ENCODE assay signal across 34 cellular contexts in the genomic region with DNA sequence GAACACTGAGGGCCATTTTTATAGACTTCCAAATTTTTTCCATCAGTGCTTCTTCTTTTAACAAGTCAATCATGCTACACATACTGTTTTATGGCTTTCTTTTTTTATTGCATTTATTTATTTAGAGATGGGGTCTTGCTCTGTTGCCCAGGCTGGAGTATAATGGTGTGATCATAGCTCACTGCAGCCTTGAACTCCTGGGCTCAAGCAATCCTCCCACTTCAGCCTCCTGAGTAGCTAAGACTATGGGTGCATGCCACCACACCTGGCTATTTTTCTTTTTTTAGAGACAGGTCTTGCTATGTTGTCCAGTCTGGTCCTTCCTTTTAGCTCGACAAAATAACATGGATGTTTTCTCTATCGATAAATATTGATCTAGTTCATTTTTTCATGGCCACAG.
"Had no signal": no experiment of that assay in that cellular context is flagged by ENCODE, and none has a peak within 500 bp of the region (broad histone marks: within the 10 kb centered on the region; RNA-seq: fewer than 3 reads in every experiment).

No MANE protein-coding gene starts in this region.

- H3K36me3 ChIP-seq: MG63 had no signal

- DNase-seq: Karpas-422, Kasumi-1, MG63, MM.1S, MV-4-11, NCI-H1048, NCI-H1092, NCI-H1092 treated with DMSO at 0.1 percent for 48 hours, NCI-H1105, NCI-H1105 treated with DMSO at 0.1 percent for 48 hours, NCI-H1417, NCI-H1417 treated with DMSO at 0.1 percent for 48 hours, NCI-H1436, NCI-H1436 treated with DMSO at 0.1 percent for 48 hours, NCI-H146, NCI-H1694, NCI-H1694 treated with DMSO at 0.1 percent for 48 hours, NCI-H187, NCI-H187 treated with DMSO at 0.1 percent for 48 hours, NCI-H1930, NCI-H2029, NCI-H2029 treated with DMSO at 0.1 percent for 48 hours, NCI-H2081, NCI-H2081 treated with DMSO at 0.1 percent for 48 hours, NCI-H2107, NCI-H2171, NCI-H2171 treated with DMSO at 0.1 percent for 48 hours, NCI-H2227 treated with DMSO at 0.1 percent for 48 hours, NCI-H226, NCI-H345, NCI-H446, NCI-H446 treated with DMSO at 0.1 percent for 48 hours, NCI-H510A, NCI-H510A treated with DMSO at 0.1 percent for 48 hours had no signal

- H3K9me3 ChIP-seq: MG63 had no signal

- H3K4me3 ChIP-seq: MG63 had no signal
